1 cellular context compared by ENCODE assay signal in genomic region chr5:149598234-149598633, GRCh38.
TF ChIP-seq lines count a peak whose summit lies in the region.

No MANE protein-coding gene starts in this region.

TF ChIP-seq in K562, 482 proteins besides CTCF, POLR2A, EP300 and RAD21:
- TF ChIP-seq, protein P1, sequence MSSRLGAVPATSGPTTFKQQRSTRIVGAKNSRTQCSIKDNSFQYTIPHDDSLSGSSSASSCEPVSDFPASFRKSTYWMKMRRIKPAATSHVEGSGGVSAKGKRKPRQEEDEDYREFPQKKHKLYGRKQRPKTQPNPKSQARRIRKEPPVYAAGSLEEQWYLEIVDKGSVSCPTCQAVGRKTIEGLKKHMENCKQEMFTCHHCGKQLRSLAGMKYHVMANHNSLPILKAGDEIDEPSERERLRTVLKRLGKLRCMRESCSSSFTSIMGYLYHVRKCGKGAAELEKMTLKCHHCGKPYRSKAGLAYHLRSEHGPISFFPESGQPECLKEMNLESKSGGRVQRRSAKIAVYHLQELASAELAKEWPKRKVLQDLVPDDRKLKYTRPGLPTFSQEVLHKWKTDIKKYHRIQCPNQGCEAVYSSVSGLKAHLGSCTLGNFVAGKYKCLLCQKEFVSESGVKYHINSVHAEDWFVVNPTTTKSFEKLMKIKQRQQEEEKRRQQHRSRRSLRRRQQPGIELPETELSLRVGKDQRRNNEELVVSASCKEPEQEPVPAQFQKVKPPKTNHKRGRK (tag; IDR thresholded peaks at IDR 0.05) = peak; percentile 82
